In genomic region chr14:90523544-90523943, GRCh38 we compare ENCODE assay signal across 16 cellular contexts.
A peak's percentile ranks its signal among the peaks of the same experiment; 100 is the strongest.
DNase-seq lines count a peak whose midpoint lies in the region; ATAC-seq, FAIRE-seq and TF ChIP-seq lines count a peak whose summit lies in the region.
"Had no signal": no experiment of that assay in that cellular context is flagged by ENCODE, and none has a peak within 500 bp of the region (broad histone marks: within the 10 kb centered on the region; RNA-seq: fewer than 3 reads in every experiment).

No MANE protein-coding gene starts in this region.

- 84 to 92% (median 84%) methylated on average over 7 to 8 of the region's 8 CpGs for WGBS in psoas muscle, 3 donors

- H3K27me3 ChIP-seq in astrocyte (ENCODE audit: insufficient read depth, low read length) (no peaks in the 10 kb centered on the region), stomach smooth muscle (ENCODE audit: control insufficient read depth in 1 of 2, insufficient read depth in 2 of 2, low read length in 2 of 2) (no peaks in the 10 kb centered on the region), psoas muscle (ENCODE audit: insufficient read depth in 3 of 3, low read length in 2 of 3) (no peaks in the 10 kb centered on the region)
- H3K27me3 ChIP-seq: suprapubic skin had no signal

- no peak overlapping the region for H2AFZ ChIP-seq in astrocyte (ENCODE audit: low read depth, low read length)

- peaks cover 6% of the 10 kb centered on the region for H3K9me3 ChIP-seq in astrocyte (ENCODE audit: insufficient read depth, low read depth, low read length)
- H3K9me3 ChIP-seq in stomach smooth muscle (ENCODE audit: control insufficient read depth in 2 of 2, low read length in 2 of 2): peaks cover 0 to 7% of the 10 kb centered on the region in 2 donors
- H3K9me3 ChIP-seq in psoas muscle: no peaks in the 10 kb centered on the region
- H3K9me3 ChIP-seq: suprapubic skin had no signal

- DNase-seq in HK-2 (ENCODE audit: unreplicated experiment) (peak; percentile 16), astrocyte (ENCODE audit: low read depth) (peak; percentile 75), fibroblast of villous mesenchyme (ENCODE audit: low read depth) (peak; percentile 14), NCI-H1105 (lab: John Stamatoyannopoulos, UW) (no peak), T-helper 9 cell (no peak), GDM1 (lab: John Stamatoyannopoulos, UW) (no peak), psoas muscle (no peak)
- DNase-seq: activated naive CD4-positive, alpha-beta T cell treated with Interleukin-2 at 50 U/mL for 16 hours; naive thymus-derived CD8-positive, alpha-beta T cell had no signal

- H3K36me3 Mint-ChIP-seq in astrocyte (ENCODE audit: low read depth, unreplicated experiment): peaks cover 5% of the 10 kb centered on the region
- H3K36me3 Mint-ChIP-seq: IgD-negative memory B cell had no signal

- intact Hi-C loops in psoas muscle (cut with DNase I): no loop called here

- H3K4me1 Mint-ChIP-seq in astrocyte (ENCODE audit: low read depth, unreplicated experiment): peaks cover 5% of the 10 kb centered on the region
- H3K4me1 Mint-ChIP-seq: IgD-negative memory B cell had no signal

- H3K4me3 ChIP-seq in astrocyte (ENCODE audit: insufficient read depth, low read depth, low read length) (no peak overlapping the region), fibroblast of villous mesenchyme (ENCODE audit: low read depth, low read length) (no peak overlapping the region), stomach smooth muscle (ENCODE audit: low read length in 2 of 2) (no peak overlapping the region), psoas muscle (no peak overlapping the region)
- H3K4me3 ChIP-seq: smooth muscle cell, suprapubic skin had no signal

- FAIRE-seq in astrocyte (lab: Jason Lieb, UNC): no peak
- FAIRE-seq: frontal cortex, keratinocyte had no signal

- H3K9ac ChIP-seq in astrocyte (ENCODE audit: low read length) (no peak overlapping the region), stomach smooth muscle (ENCODE audit: low read length in 2 of 2) (no peak overlapping the region)

- peaks cover 10% of the 10 kb centered on the region for H3K9me3 Mint-ChIP-seq in astrocyte (ENCODE audit: unreplicated experiment)

- no peak overlapping the region for H3K4me3 Mint-ChIP-seq in astrocyte (ENCODE audit: unreplicated experiment)
- H3K4me3 Mint-ChIP-seq: dendritic cell treated with granulocyte-macrophage colony-stimulating factor and Interleukin-4, amounts not matched to agents 40 ng/mL and 50 ng/mL, for 4 days; IgD-negative memory B cell; naive thymus-derived CD8-positive, alpha-beta T cell had no signal

- no peaks in the 10 kb centered on the region for H3K79me2 ChIP-seq in astrocyte (ENCODE audit: insufficient read depth, low read length)

- H4K20me1 ChIP-seq in astrocyte (ENCODE audit: insufficient read depth, low read length): no peaks in the 10 kb centered on the region

- no peak overlapping the region for H3K27ac Mint-ChIP-seq in astrocyte (ENCODE audit: unreplicated experiment)
- H3K27ac Mint-ChIP-seq: dendritic cell treated with granulocyte-macrophage colony-stimulating factor and Interleukin-4, amounts not matched to agents 40 ng/mL and 50 ng/mL, for 4 days; naive thymus-derived CD8-positive, alpha-beta T cell had no signal

- H3K36me3 ChIP-seq in astrocyte (ENCODE audit: insufficient read depth, low read length) (no peaks in the 10 kb centered on the region), stomach smooth muscle (ENCODE audit: control insufficient read depth in 2 of 2, insufficient read depth in 2 of 2, low read length in 2 of 2) (no peaks in the 10 kb centered on the region), psoas muscle (ENCODE audit: insufficient read depth in 1 of 2, low read depth in 1 of 2) (no peaks in the 10 kb centered on the region)
- H3K36me3 ChIP-seq: suprapubic skin had no signal

- H3K4me1 ChIP-seq in astrocyte (ENCODE audit: insufficient read depth, low read length) (peaks cover 17% of the 10 kb centered on the region), stomach smooth muscle (ENCODE audit: control insufficient read depth, insufficient read depth, low read length) (peaks cover 58% of the 10 kb centered on the region), psoas muscle (peaks cover 21% of the 10 kb centered on the region)

- H3K4me2 ChIP-seq in astrocyte (ENCODE audit: low read length): peak overlapping the region; percentile 81
- H3K4me2 ChIP-seq: smooth muscle cell had no signal

- ATAC-seq in psoas muscle: no peak
- ATAC-seq: naive thymus-derived CD8-positive, alpha-beta T cell had no signal

- H3K27me3 Mint-ChIP-seq in astrocyte (ENCODE audit: low read depth, unreplicated experiment): peaks cover 34% of the 10 kb centered on the region

- H3K27ac ChIP-seq in astrocyte (ENCODE audit: low read depth, low read length) (no peak overlapping the region), stomach smooth muscle (ENCODE audit: low read length) (peak overlapping the region; percentile 41), psoas muscle (no peak overlapping the region)
- H3K27ac ChIP-seq: suprapubic skin had no signal

- TF ChIP-seq CTCF in astrocyte (IDR thresholded peaks at IDR 0.05; ENCODE audit: insufficient read depth, low read depth, low read length) (no peak), fibroblast of villous mesenchyme (IDR thresholded peaks at IDR 0.05; ENCODE audit: insufficient read depth, low read depth, low read length) (no peak), psoas muscle (IDR thresholded peaks at IDR 0.05) (no peak)

Comparison
In these comparisons a context has a peak if more than half of its experiments do, and no peak if none do; other contexts are left out.
1. DNase-seq: peak in HK-2 (single experiment), astrocyte (single experiment) and fibroblast of villous mesenchyme (single experiment); none in NCI-H1105 (single experiment), T-helper 9 cell (single experiment), GDM1 (single experiment) and psoas muscle (0 of 2).